15 cellular contexts compared by ENCODE assay signal in genomic region chr5:5353681-5354080, GRCh38.
"Had no signal": no experiment of that assay in that cellular context is flagged by ENCODE, and none has a peak within 500 bp of the region (broad histone marks: within the 10 kb centered on the region; RNA-seq: fewer than 3 reads in every experiment).

No MANE protein-coding gene starts in this region.

- H3K9me3 ChIP-seq: mucosa of descending colon, right atrium auricular region, tibial nerve had no signal

- H3K4me3 ChIP-seq: hepatocyte, lung, mucosa of descending colon, right atrium auricular region, smooth muscle cell, tibial nerve had no signal

- H3K4me2 ChIP-seq: hepatocyte, smooth muscle cell had no signal

- H3K36me3 Mint-ChIP-seq: activated naive CD4-positive, alpha-beta T cell treated with anti-CD3 and anti-CD28 coated beads, Interleukin-2, amount 50 U/mL, for 24 hours; stimulated activated effector memory CD8-positive, alpha-beta T cell treated with anti-CD3 and anti-CD28 coated beads, Interleukin-12 subunit alpha, Interleukin-12 subunit beta, amount 100 ng/mL, for 72 hours had no signal

- H3K4me1 ChIP-seq: right atrium auricular region, tibial nerve had no signal

- H3K9me3 Mint-ChIP-seq: activated B cell treated with CpG ODN at 0.5 μM for 24 hours; activated naive CD4-positive, alpha-beta T cell treated with anti-CD3 and anti-CD28 coated beads, Interleukin-2, amount 50 U/mL, for 24 hours; stimulated activated effector memory CD8-positive, alpha-beta T cell treated with anti-CD3 and anti-CD28 coated beads, Interleukin-12 subunit alpha, Interleukin-12 subunit beta, amount 100 ng/mL, for 72 hours had no signal

- H3K27ac ChIP-seq: epithelial cell of prostate, hepatocyte, right atrium auricular region, tibial nerve had no signal

- H3K79me2 ChIP-seq: hepatocyte had no signal

- ATAC-seq: mucosa of descending colon; naive thymus-derived CD8-positive, alpha-beta T cell; stimulated activated effector memory CD8-positive, alpha-beta T cell treated with anti-CD3 and anti-CD28 coated beads, Interleukin-12 subunit alpha, Interleukin-12 subunit beta, amount 100 ng/mL, for 72 hours; T-helper 17 cell had no signal

- DNase-seq: activated B cell treated with CpG ODN at 0.5 μM for 24 hours; central memory CD4-positive, alpha-beta T cell; effector memory CD4-positive, alpha-beta T cell; mucosa of descending colon; naive thymus-derived CD8-positive, alpha-beta T cell; nucleus accumbens; T-helper 17 cell had no signal

- H3K36me3 ChIP-seq: right atrium auricular region, tibial nerve had no signal

- H2AFZ ChIP-seq: hepatocyte had no signal

- H3K4me3 Mint-ChIP-seq: activated B cell treated with CpG ODN at 0.5 μM for 24 hours; activated naive CD4-positive, alpha-beta T cell treated with anti-CD3 and anti-CD28 coated beads, Interleukin-2, amount 50 U/mL, for 24 hours; naive thymus-derived CD8-positive, alpha-beta T cell; stimulated activated effector memory CD8-positive, alpha-beta T cell treated with anti-CD3 and anti-CD28 coated beads, Interleukin-12 subunit alpha, Interleukin-12 subunit beta, amount 100 ng/mL, for 72 hours; T-helper 17 cell had no signal

- H3K27me3 Mint-ChIP-seq: activated B cell treated with CpG ODN at 0.5 μM for 24 hours; activated naive CD4-positive, alpha-beta T cell treated with anti-CD3 and anti-CD28 coated beads, Interleukin-2, amount 50 U/mL, for 24 hours had no signal

- H3K4me1 Mint-ChIP-seq: activated B cell treated with CpG ODN at 0.5 μM for 24 hours; activated naive CD4-positive, alpha-beta T cell treated with anti-CD3 and anti-CD28 coated beads, Interleukin-2, amount 50 U/mL, for 24 hours; stimulated activated effector memory CD8-positive, alpha-beta T cell treated with anti-CD3 and anti-CD28 coated beads, Interleukin-12 subunit alpha, Interleukin-12 subunit beta, amount 100 ng/mL, for 72 hours; T-helper 17 cell had no signal

- H3K27me3 ChIP-seq: hepatocyte, right atrium auricular region, tibial nerve had no signal

- H3K27ac Mint-ChIP-seq: activated B cell treated with CpG ODN at 0.5 μM for 24 hours; activated naive CD4-positive, alpha-beta T cell treated with anti-CD3 and anti-CD28 coated beads, Interleukin-2, amount 50 U/mL, for 24 hours; naive thymus-derived CD8-positive, alpha-beta T cell; stimulated activated effector memory CD8-positive, alpha-beta T cell treated with anti-CD3 and anti-CD28 coated beads, Interleukin-12 subunit alpha, Interleukin-12 subunit beta, amount 100 ng/mL, for 72 hours; T-helper 17 cell had no signal
